ENCODE assay signal across 8 cellular contexts in genomic region chr6:30721198-30722024, GRCh38. TPM values are rescaled to one million over a fixed set of nuclear protein-coding genes. Genes with fewer than 3 reads are reported as not detected.
A peak's percentile ranks its signal among the peaks of the same experiment; 100 is the strongest.
DNase-seq lines count a peak whose midpoint lies in the region; ATAC-seq and TF ChIP-seq lines count a peak whose summit lies in the region.

No MANE protein-coding gene starts in this region.

- peak overlapping the region; percentile 99 for H3K27ac ChIP-seq in RWPE1

- H3K27me3 Mint-ChIP-seq in activated T-helper 2 cell treated with anti-CD3 and anti-CD28 coated beads, Interferon-gamma antibody, Interleukin-2, Interleukin-4, amounts not matched to agents 10 μg/mL and 5 μg/mL and 100 μg/mL, durations not matched to agents 14 hours and 24 hours and 36 hours (ENCODE audit: low read depth), result no peaks in the 10 kb centered on the region
- H3K27me3 Mint-ChIP-seq in natural killer cell treated with Interleukin-12 subunit alpha and Interleukin-12 subunit beta and Interleukin-15 and Interleukin-18, amount 100 ng/mL, for 72 hours, result no peaks in the 10 kb centered on the region

- peak overlapping the region; percentile 97 for H3K27ac Mint-ChIP-seq in activated T-helper 2 cell treated with anti-CD3 and anti-CD28 coated beads, Interferon-gamma antibody, Interleukin-2, Interleukin-4, amounts not matched to agents 10 μg/mL and 5 μg/mL and 100 μg/mL, durations not matched to agents 14 hours and 24 hours and 36 hours
- H3K27ac Mint-ChIP-seq in natural killer cell treated with Interleukin-12 subunit alpha and Interleukin-12 subunit beta and Interleukin-15 and Interleukin-18, amount 100 ng/mL, for 72 hours, result peak overlapping the region; percentile 91 to 98

- peak overlapping the region; percentile 93 for H3K4me3 Mint-ChIP-seq in activated T-helper 2 cell treated with anti-CD3 and anti-CD28 coated beads, Interferon-gamma antibody, Interleukin-2, Interleukin-4, amounts not matched to agents 10 μg/mL and 5 μg/mL and 100 μg/mL, durations not matched to agents 14 hours and 24 hours and 36 hours (ENCODE audit: low read depth)
- peak overlapping the region; percentile 92 for H3K4me3 Mint-ChIP-seq in natural killer cell treated with Interleukin-12 subunit alpha and Interleukin-12 subunit beta and Interleukin-15 and Interleukin-18, amount 100 ng/mL, for 72 hours

- peaks cover 70% of the 10 kb centered on the region for H3K36me3 Mint-ChIP-seq in activated T-helper 2 cell treated with anti-CD3 and anti-CD28 coated beads, Interferon-gamma antibody, Interleukin-2, Interleukin-4, amounts not matched to agents 10 μg/mL and 5 μg/mL and 100 μg/mL, durations not matched to agents 14 hours and 24 hours and 36 hours (ENCODE audit: low read depth)
- H3K36me3 Mint-ChIP-seq in natural killer cell treated with Interleukin-12 subunit alpha and Interleukin-12 subunit beta and Interleukin-15 and Interleukin-18, amount 100 ng/mL, for 72 hours, result peaks cover 54% of the 10 kb centered on the region

- H3K9me3 Mint-ChIP-seq in activated T-helper 2 cell treated with anti-CD3 and anti-CD28 coated beads, Interferon-gamma antibody, Interleukin-2, Interleukin-4, amounts not matched to agents 10 μg/mL and 5 μg/mL and 100 μg/mL, durations not matched to agents 14 hours and 24 hours and 36 hours, result no peaks in the 10 kb centered on the region
- no peaks in the 10 kb centered on the region for H3K9me3 Mint-ChIP-seq in natural killer cell treated with Interleukin-12 subunit alpha and Interleukin-12 subunit beta and Interleukin-15 and Interleukin-18, amount 100 ng/mL, for 72 hours

- peak; percentile 65 to 78 for ATAC-seq in natural killer cell treated with Interleukin-12 subunit alpha and Interleukin-12 subunit beta and Interleukin-15 and Interleukin-18, amount 100 ng/mL, for 72 hours

- peaks cover 48% of the 10 kb centered on the region for H3K4me1 Mint-ChIP-seq in activated T-helper 2 cell treated with anti-CD3 and anti-CD28 coated beads, Interferon-gamma antibody, Interleukin-2, Interleukin-4, amounts not matched to agents 10 μg/mL and 5 μg/mL and 100 μg/mL, durations not matched to agents 14 hours and 24 hours and 36 hours (ENCODE audit: low read depth)
- peaks cover 56 to 64% of the 10 kb centered on the region in 2 donors for H3K4me1 Mint-ChIP-seq in natural killer cell treated with Interleukin-12 subunit alpha and Interleukin-12 subunit beta and Interleukin-15 and Interleukin-18, amount 100 ng/mL, for 72 hours (ENCODE audit: low read depth in 2 of 2)

- intact Hi-C loops in activated T-helper 2 cell treated with anti-CD3 and anti-CD28 coated beads, Interferon-gamma antibody, Interleukin-2, Interleukin-4, amounts not matched to agents 10 μg/mL and 5 μg/mL and 100 μg/mL, durations not matched to agents 14 hours and 24 hours and 36 hours (cut with micrococcal nuclease), result loop anchor here (1.0 to 5.0 kb wide), 5 partner anchors 16 to 234 kb away; partner anchors contain the start of gene HLA-E

- TF ChIP-seq POLR2A in GM19099 (IDR thresholded peaks at IDR 0.05; ENCODE audit: extremely low read depth, insufficient read length, low read depth), result peak; percentile 74

- CTCF ChIA-PET in RWPE1 (lab: Yijun Ruan, JAX), result interaction anchor here (0.6 to 3.3 kb wide), 13 partner anchors 9 to 375 kb away, joined by 3 to 31 read pairs (median 5); partner anchors contain the start of gene DHX16

- peak; percentile 85 for DNase-seq in AG08395 (ENCODE audit: low spot score)
- peak; percentile 95 for DNase-seq in LoVo (ENCODE audit: low spot score)
- DNase-seq in RWPE1 (ENCODE audit: low spot score), result peak; percentile 76
- DNase-seq in activated T-helper 2 cell treated with anti-CD3 and anti-CD28 coated beads, Interferon-gamma antibody, Interleukin-2, Interleukin-4, amounts not matched to agents 10 μg/mL and 5 μg/mL and 100 μg/mL, durations not matched to agents 14 hours and 24 hours and 36 hours (ENCODE audit: low spot score), result peak; percentile 90
- peak; percentile 84 for DNase-seq in fibroblast of peridontal ligament (ENCODE audit: extremely low read depth)
- peak; percentile 96 for DNase-seq in natural killer cell treated with Interleukin-12 subunit alpha and Interleukin-12 subunit beta and Interleukin-15 and Interleukin-18, amount 100 ng/mL, for 72 hours (ENCODE audit: low spot score)
- peak; percentile 91 to 97 (median 95) for DNase-seq in stimulated activated naive CD4-positive, alpha-beta T cell (lab: John Stamatoyannopoulos, UW)

- POLR2A ChIA-PET in RWPE1 (lab: Yijun Ruan, JAX; ENCODE audit: low non-redundant PET), result interaction anchor here (0.8 to 1.4 kb wide), 4 partner anchors 31 to 49 kb away, joined by 3 to 4 read pairs (median 3); partner anchors contain the start of genes DHX16 and NRM

- peak; percentile 35 for TF ChIP-seq CTCF in RWPE1 (conservative IDR thresholded peaks at IDR 0.05; ENCODE audit: low read depth)

RNA-seq across cellular contexts. Expression of gene TUBB, which starts 1.3 kb away (rescaled TPM):
- total RNA-seq in activated T-helper 2 cell treated with anti-CD3 and anti-CD28 coated beads, Interferon-gamma antibody, Interleukin-2, Interleukin-4, amounts not matched to agents 10 μg/mL and 5 μg/mL and 100 μg/mL, durations not matched to agents 14 hours and 24 hours and 36 hours, result 1,115 and 1,128 TPM in 2 replicates
- total RNA-seq in natural killer cell treated with Interleukin-12 subunit alpha and Interleukin-12 subunit beta and Interleukin-15 and Interleukin-18, amount 100 ng/mL, for 72 hours, result 1,000 to 10,000 TPM in 1 of 2 donors, 100 to 1,000 TPM in 1; 938 to 1,043 TPM

RNA-seq across cellular contexts. Expression of gene MDC1, which starts 4.3 kb away (rescaled TPM):
- total RNA-seq in activated T-helper 2 cell treated with anti-CD3 and anti-CD28 coated beads, Interferon-gamma antibody, Interleukin-2, Interleukin-4, amounts not matched to agents 10 μg/mL and 5 μg/mL and 100 μg/mL, durations not matched to agents 14 hours and 24 hours and 36 hours, result 88.3 and 96.6 TPM in 2 replicates
- 100 to 1,000 TPM in 1 of 2 donors, 10 to 100 TPM in 1; 64.1 to 118 TPM for total RNA-seq in natural killer cell treated with Interleukin-12 subunit alpha and Interleukin-12 subunit beta and Interleukin-15 and Interleukin-18, amount 100 ng/mL, for 72 hours

RNA-seq across cellular contexts. Expression of gene FLOT1, which starts 21.1 kb away (rescaled TPM):
- total RNA-seq in activated T-helper 2 cell treated with anti-CD3 and anti-CD28 coated beads, Interferon-gamma antibody, Interleukin-2, Interleukin-4, amounts not matched to agents 10 μg/mL and 5 μg/mL and 100 μg/mL, durations not matched to agents 14 hours and 24 hours and 36 hours, result 201 and 214 TPM in 2 replicates
- 100 to 1,000 TPM; 219 to 319 TPM for total RNA-seq in natural killer cell treated with Interleukin-12 subunit alpha and Interleukin-12 subunit beta and Interleukin-15 and Interleukin-18, amount 100 ng/mL, for 72 hours

RNA-seq across cellular contexts. Expression of gene IER3, which starts 22.9 kb away (rescaled TPM):
- total RNA-seq in activated T-helper 2 cell treated with anti-CD3 and anti-CD28 coated beads, Interferon-gamma antibody, Interleukin-2, Interleukin-4, amounts not matched to agents 10 μg/mL and 5 μg/mL and 100 μg/mL, durations not matched to agents 14 hours and 24 hours and 36 hours, result 185 and 190 TPM in 2 replicates
- total RNA-seq in natural killer cell treated with Interleukin-12 subunit alpha and Interleukin-12 subunit beta and Interleukin-15 and Interleukin-18, amount 100 ng/mL, for 72 hours, result 100 to 1,000 TPM; 128 to 346 TPM

RNA-seq across cellular contexts. Expression of gene NRM, which starts 30.6 kb away (rescaled TPM):
- total RNA-seq in activated T-helper 2 cell treated with anti-CD3 and anti-CD28 coated beads, Interferon-gamma antibody, Interleukin-2, Interleukin-4, amounts not matched to agents 10 μg/mL and 5 μg/mL and 100 μg/mL, durations not matched to agents 14 hours and 24 hours and 36 hours, result 23.1 and 24.2 TPM in 2 replicates
- total RNA-seq in natural killer cell treated with Interleukin-12 subunit alpha and Interleukin-12 subunit beta and Interleukin-15 and Interleukin-18, amount 100 ng/mL, for 72 hours, result 10 to 100 TPM; 11.7 to 24.2 TPM

Comparison
In these comparisons a context has a peak if more than half of its experiments do, and no peak if none do; other contexts are left out.
1. Peak in every context shown above with its lines: DNase-seq, ATAC-seq and H3K27ac ChIP-seq.